Comparison of ENCODE assay signal across 25 cellular contexts in genomic region chr11:25272214-25272613, GRCh38.
"Had no signal": no experiment of that assay in that cellular context is flagged by ENCODE, and none has a peak within 500 bp of the region (broad histone marks: within the 10 kb centered on the region; RNA-seq: fewer than 3 reads in every experiment).

No MANE protein-coding gene starts in this region.

- H2AFZ ChIP-seq: parathyroid adenoma had no signal

- H3K9me3 Mint-ChIP-seq: natural killer cell treated with Interleukin-12 subunit alpha and Interleukin-12 subunit beta and Interleukin-15 and Interleukin-18, amount 100 ng/mL, for 72 hours; stimulated activated naive CD8-positive, alpha-beta T cell treated with anti-CD3 and anti-CD28 coated beads, Interleukin-15, amount 100 ng/mL, for 72 hours had no signal

- H3K27me3 Mint-ChIP-seq: naive thymus-derived CD4-positive, alpha-beta T cell; natural killer cell treated with Interleukin-12 subunit alpha and Interleukin-12 subunit beta and Interleukin-15 and Interleukin-18, amount 100 ng/mL, for 72 hours; stimulated activated naive CD8-positive, alpha-beta T cell treated with anti-CD3 and anti-CD28 coated beads, Interleukin-15, amount 100 ng/mL, for 72 hours had no signal

- H3K9me3 ChIP-seq: right atrium auricular region, right lobe of liver, upper lobe of left lung, vagina had no signal

- H3K9ac ChIP-seq: parathyroid adenoma had no signal

- H3K27me3 ChIP-seq: heart left ventricle, right atrium auricular region, right lobe of liver, tibial nerve, upper lobe of left lung, vagina had no signal

- H3K4me3 Mint-ChIP-seq: naive thymus-derived CD4-positive, alpha-beta T cell; natural killer cell treated with Interleukin-12 subunit alpha and Interleukin-12 subunit beta and Interleukin-15 and Interleukin-18, amount 100 ng/mL, for 72 hours; stimulated activated effector memory CD8-positive, alpha-beta T cell treated with anti-CD3 and anti-CD28 coated beads, Interleukin-12 subunit alpha, Interleukin-12 subunit beta, amount 100 ng/mL, for 72 hours; stimulated activated naive CD8-positive, alpha-beta T cell treated with anti-CD3 and anti-CD28 coated beads, Interleukin-15, amount 100 ng/mL, for 72 hours had no signal

- H3K27ac ChIP-seq: heart left ventricle, left ventricle myocardium inferior, parathyroid adenoma, right atrium auricular region, right lobe of liver, skin epidermis, tibial nerve, upper lobe of left lung, vagina had no signal

- H3K36me3 ChIP-seq: heart left ventricle, left ventricle myocardium inferior, right atrium auricular region, right lobe of liver, tibial nerve, upper lobe of left lung, vagina had no signal

- H3K27ac Mint-ChIP-seq: naive thymus-derived CD4-positive, alpha-beta T cell; natural killer cell treated with Interleukin-12 subunit alpha and Interleukin-12 subunit beta and Interleukin-15 and Interleukin-18, amount 100 ng/mL, for 72 hours; stimulated activated effector memory CD8-positive, alpha-beta T cell treated with anti-CD3 and anti-CD28 coated beads, Interleukin-12 subunit alpha, Interleukin-12 subunit beta, amount 100 ng/mL, for 72 hours; stimulated activated naive CD8-positive, alpha-beta T cell treated with anti-CD3 and anti-CD28 coated beads, Interleukin-15, amount 100 ng/mL, for 72 hours had no signal

- H3K79me2 ChIP-seq: parathyroid adenoma had no signal

- H3K36me3 Mint-ChIP-seq: naive thymus-derived CD4-positive, alpha-beta T cell; natural killer cell treated with Interleukin-12 subunit alpha and Interleukin-12 subunit beta and Interleukin-15 and Interleukin-18, amount 100 ng/mL, for 72 hours; stimulated activated effector memory CD8-positive, alpha-beta T cell treated with anti-CD3 and anti-CD28 coated beads, Interleukin-12 subunit alpha, Interleukin-12 subunit beta, amount 100 ng/mL, for 72 hours had no signal

- H3K4me3 ChIP-seq: heart left ventricle, left ventricle myocardium inferior, lung, mucosa of descending colon, right atrium auricular region, right lobe of liver, skin epidermis, tibial nerve, upper lobe of left lung, vagina had no signal

- H3K4me1 Mint-ChIP-seq: naive thymus-derived CD4-positive, alpha-beta T cell; stimulated activated effector memory CD8-positive, alpha-beta T cell treated with anti-CD3 and anti-CD28 coated beads, Interleukin-12 subunit alpha, Interleukin-12 subunit beta, amount 100 ng/mL, for 72 hours; stimulated activated naive CD8-positive, alpha-beta T cell treated with anti-CD3 and anti-CD28 coated beads, Interleukin-15, amount 100 ng/mL, for 72 hours had no signal

- DNase-seq: heart left ventricle; hypothalamus; islet precursor cell; left ventricle myocardium inferior; mesendoderm; midbrain; mucosa of descending colon; naive thymus-derived CD4-positive, alpha-beta T cell; nucleus accumbens; right lobe of liver; stimulated activated CD4-positive, alpha-beta T cell treated with anti-CD3 and anti-CD28 coated beads, Interleukin-12 subunit alpha, Interleukin-12 subunit beta, amount 100 ng/mL, for 4 hours; stimulated activated CD4-positive, alpha-beta T cell treated with anti-CD3 and anti-CD28 coated beads, Interleukin-15, amount 100 ng/mL, for 24 hours; stimulated activated CD4-positive, alpha-beta T cell treated with anti-CD3 and anti-CD28 coated beads, Interleukin-4, amount 100 ng/mL, for 24 hours; stimulated activated naive CD4-positive, alpha-beta T cell treated with Interleukin-2 at 50 U/mL for 16 hours; stimulated activated naive CD8-positive, alpha-beta T cell treated with anti-CD3 and anti-CD28 coated beads, Interleukin-15, amount 100 ng/mL, for 72 hours; substantia nigra; upper lobe of left lung had no signal

- H3K4me1 ChIP-seq: heart left ventricle, left ventricle myocardium inferior, parathyroid adenoma, right atrium auricular region, right lobe of liver, tibial nerve, upper lobe of left lung, vagina had no signal

- ATAC-seq: heart left ventricle; mucosa of descending colon; naive thymus-derived CD4-positive, alpha-beta T cell; natural killer cell treated with Interleukin-12 subunit alpha and Interleukin-12 subunit beta and Interleukin-15 and Interleukin-18, amount 100 ng/mL, for 72 hours; right lobe of liver; stimulated activated effector memory CD8-positive, alpha-beta T cell treated with anti-CD3 and anti-CD28 coated beads, Interleukin-12 subunit alpha, Interleukin-12 subunit beta, amount 100 ng/mL, for 72 hours; stimulated activated naive CD8-positive, alpha-beta T cell treated with anti-CD3 and anti-CD28 coated beads, Interleukin-15, amount 100 ng/mL, for 72 hours had no signal
